Comparison of ENCODE assay signal across 14 cellular contexts in the genomic region with DNA sequence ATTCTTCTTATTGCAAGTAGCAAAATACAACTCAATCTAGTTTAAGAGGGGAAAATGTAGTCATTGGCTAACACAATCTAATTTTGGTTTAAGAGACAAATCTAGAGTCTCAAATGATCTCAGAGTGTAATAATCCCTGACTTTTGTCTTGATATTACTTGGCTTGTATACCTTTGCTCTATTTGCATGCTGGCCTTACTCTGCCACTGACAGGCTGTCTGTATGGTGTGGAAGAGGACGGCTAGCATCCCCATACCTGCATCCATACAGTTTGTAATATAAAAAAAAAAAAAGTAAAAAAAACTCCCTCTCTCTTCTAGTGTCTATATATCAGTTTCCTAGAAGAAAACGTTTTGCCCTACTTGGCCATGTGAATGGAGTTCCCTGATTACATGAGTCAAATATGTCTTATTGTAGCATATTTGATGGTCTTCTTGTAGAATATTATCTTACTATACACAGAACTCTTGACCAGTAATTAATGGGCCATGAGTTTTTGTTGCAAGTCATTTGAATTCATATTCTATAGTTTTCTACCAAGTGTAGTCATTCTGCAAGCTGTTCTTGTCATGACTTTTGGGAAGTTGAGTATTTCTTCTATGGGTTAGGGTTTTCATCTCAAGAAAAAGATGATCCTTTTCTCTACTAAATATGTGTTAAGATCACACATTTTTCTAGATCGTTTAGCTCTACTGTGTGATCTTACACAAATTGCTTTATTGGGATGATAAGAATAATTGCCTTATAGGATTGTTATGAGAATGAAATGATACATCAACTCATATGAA. TPM values are rescaled to one million over a fixed set of nuclear protein-coding genes. Genes with fewer than 3 reads are reported as not detected.
A peak's percentile ranks its signal among the peaks of the same experiment; 100 is the strongest.
DNase-seq lines count a peak whose midpoint lies in the region; ATAC-seq and TF ChIP-seq lines count a peak whose summit lies in the region.
"Had no signal": no experiment of that assay in that cellular context is flagged by ENCODE, and none has a peak within 500 bp of the region (broad histone marks: within the 10 kb centered on the region; RNA-seq: fewer than 3 reads in every experiment).

No MANE protein-coding gene starts in this region.

- H3K27me3 ChIP-seq in brain microvascular endothelial cell (replicated peaks), result no peaks in the 10 kb centered on the region
- H3K27me3 ChIP-seq: left lung had no signal

- DNase-seq in activated CD8-positive, alpha-beta memory T cell treated with anti-CD3 and anti-CD28 coated beads, Interleukin-2, amount 10 ng/mL, durations not matched to agents 7 days and 5 days, result no peak
- DNase-seq in activated CD8-positive, alpha-beta memory T cell treated with anti-CD3 and anti-CD28 coated beads, Interleukin-2, amount 50 U/mL, for 4 hours, result no peak
- no peak for DNase-seq in brain microvascular endothelial cell
- no peak for DNase-seq in skeletal muscle cell (ENCODE audit: low read depth)
- DNase-seq: activated CD4-positive, alpha-beta T cell treated with anti-CD3 and anti-CD28 coated beads, Interleukin-2, amount 50 U/mL, for 48 hours; caudate nucleus; left lung; NCI-H446 treated with DMSO at 0.1 percent for 48 hours had no signal

- peak overlapping the region; percentile 94 for H3K27ac ChIP-seq in brain microvascular endothelial cell
- H3K27ac ChIP-seq: parathyroid adenoma had no signal

- H3K4me3 ChIP-seq in brain microvascular endothelial cell (ENCODE audit: low read depth, low read length) (peak overlapping the region; percentile 77), skeletal muscle cell (ENCODE audit: low read depth, low read length) (peak overlapping the region; percentile 89)
- H3K4me3 ChIP-seq: left lung had no signal

- TF ChIP-seq CTCF in brain microvascular endothelial cell (IDR thresholded peaks at IDR 0.05; ENCODE audit: low read depth, low read length, missing control alignments), result no peak

- H3K36me3 ChIP-seq in brain microvascular endothelial cell (replicated peaks), result peaks cover 40% of the 10 kb centered on the region
- H3K36me3 ChIP-seq: left lung had no signal

- H3K4me1 Mint-ChIP-seq in activated CD8-positive, alpha-beta memory T cell treated with anti-CD3 and anti-CD28 coated beads, Interleukin-2, amount 10 ng/mL, durations not matched to agents 7 days and 5 days, result peaks cover 71% of the 10 kb centered on the region

- CTCF ChIA-PET in activated CD8-positive, alpha-beta memory T cell treated with anti-CD3 and anti-CD28 coated beads, Interleukin-2, amount 10 ng/mL, durations not matched to agents 7 days and 5 days (lab: Charles Lee), result interaction anchor here (1.4 kb wide), 1 partner anchor 22 kb away, joined by 3 read pairs; no protein-coding TSS in a partner anchor

- in situ Hi-C loops in brain microvascular endothelial cell (cut with HindIII; ENCODE audit: low pct_ligation_motif_present, low sequenced_read_pairs), result loop anchor here (25.0 kb wide), 2 partner anchors 141 to 241 kb away; no protein-coding TSS in a partner anchor

- no peaks in the 10 kb centered on the region for H3K9me3 Mint-ChIP-seq in activated CD8-positive, alpha-beta memory T cell treated with anti-CD3 and anti-CD28 coated beads, Interleukin-2, amount 10 ng/mL, durations not matched to agents 7 days and 5 days (ENCODE audit: low read depth)
- H3K9me3 Mint-ChIP-seq: type B pancreatic cell had no signal

- H3K36me3 Mint-ChIP-seq in activated CD8-positive, alpha-beta memory T cell treated with anti-CD3 and anti-CD28 coated beads, Interleukin-2, amount 10 ng/mL, durations not matched to agents 7 days and 5 days, result peaks cover 38% of the 10 kb centered on the region

- peak; percentile 25 for ATAC-seq in activated CD8-positive, alpha-beta memory T cell treated with anti-CD3 and anti-CD28 coated beads, Interleukin-2, amount 10 ng/mL, durations not matched to agents 7 days and 5 days
- ATAC-seq in HG02973 (IDR thresholded peaks at IDR 0.05; ENCODE audit: unreplicated experiment), result peak; percentile 42
- ATAC-seq in GM19397 (IDR thresholded peaks at IDR 0.05; ENCODE audit: unreplicated experiment), result no peak
- ATAC-seq in HG02852 (IDR thresholded peaks at IDR 0.05; ENCODE audit: unreplicated experiment), result no peak
- ATAC-seq in GM18511 (IDR thresholded peaks at IDR 0.05; ENCODE audit: unreplicated experiment), result no peak
- ATAC-seq: left lung had no signal

- H3K27ac Mint-ChIP-seq in activated CD8-positive, alpha-beta memory T cell treated with anti-CD3 and anti-CD28 coated beads, Interleukin-2, amount 10 ng/mL, durations not matched to agents 7 days and 5 days, result no peak overlapping the region
- H3K27ac Mint-ChIP-seq: type B pancreatic cell had no signal

- H3K4me3 Mint-ChIP-seq in activated CD8-positive, alpha-beta memory T cell treated with anti-CD3 and anti-CD28 coated beads, Interleukin-2, amount 10 ng/mL, durations not matched to agents 7 days and 5 days, result no peak overlapping the region
- H3K4me3 Mint-ChIP-seq: type B pancreatic cell had no signal

- no peaks in the 10 kb centered on the region for H3K27me3 Mint-ChIP-seq in activated CD8-positive, alpha-beta memory T cell treated with anti-CD3 and anti-CD28 coated beads, Interleukin-2, amount 10 ng/mL, durations not matched to agents 7 days and 5 days
- H3K27me3 Mint-ChIP-seq: type B pancreatic cell had no signal

RNA-seq across cellular contexts. Expression of a gene that starts 8.2 kb away (rescaled TPM):
- total RNA-seq in activated CD8-positive, alpha-beta memory T cell treated with anti-CD3 and anti-CD28 coated beads, Interleukin-2, amount 10 ng/mL, durations not matched to agents 7 days and 5 days, result 100 to 1,000 TPM; 134 to 158 TPM

RNA-seq across cellular contexts. Expression of a gene that starts 58.7 kb away (rescaled TPM):
- 1 to 10 TPM; 5.1 to 5.8 TPM for total RNA-seq in activated CD8-positive, alpha-beta memory T cell treated with anti-CD3 and anti-CD28 coated beads, Interleukin-2, amount 10 ng/mL, durations not matched to agents 7 days and 5 days

Comparison
In these comparisons a context has a peak if more than half of its experiments do, and no peak if none do; other contexts are left out.
1. ATAC-seq: peak in activated CD8-positive, alpha-beta memory T cell treated with anti-CD3 and anti-CD28 coated beads, Interleukin-2, amount 10 ng/mL, durations not matched to agents 7 days and 5 days (single experiment) and HG02973 (single experiment); none in GM19397 (single experiment), HG02852 (single experiment) and GM18511 (single experiment).